14 cellular contexts compared by ENCODE assay signal in the genomic region with DNA sequence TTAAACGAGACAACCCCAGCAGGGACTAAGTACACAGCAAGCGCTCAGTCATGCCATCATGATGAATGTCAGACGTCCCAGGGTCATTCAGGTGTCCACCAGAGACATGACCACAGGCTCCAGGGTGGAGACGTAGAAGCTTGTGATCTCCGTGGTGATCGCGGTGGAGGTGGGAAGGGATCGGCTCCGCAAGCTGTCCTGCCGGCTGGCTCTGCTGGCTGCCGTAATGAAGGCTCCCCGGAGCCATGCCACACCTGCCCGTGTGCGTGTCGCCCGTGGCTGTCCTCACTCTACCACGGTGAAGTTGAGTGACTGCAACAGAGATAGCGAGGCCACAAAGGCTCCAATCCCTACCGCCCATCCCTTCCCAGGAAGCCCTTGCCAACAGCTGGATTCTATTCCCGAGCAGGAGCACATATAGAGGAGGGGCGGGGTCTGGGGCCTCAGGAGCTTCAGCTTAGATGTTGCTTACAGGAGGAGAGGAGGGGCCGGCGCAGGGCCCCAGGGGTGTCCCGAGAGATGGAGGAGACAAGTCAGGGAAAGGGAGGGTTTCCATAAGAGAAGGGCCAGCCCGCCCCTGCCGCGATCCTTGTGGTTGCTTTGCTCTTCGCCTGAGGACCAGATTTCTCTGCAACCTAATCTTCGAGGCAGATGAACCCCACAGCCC.
DNase-seq lines count a peak whose midpoint lies in the region; ATAC-seq and TF ChIP-seq lines count a peak whose summit lies in the region.
"Had no signal": no experiment of that assay in that cellular context is flagged by ENCODE, and none has a peak within 500 bp of the region (broad histone marks: within the 10 kb centered on the region; RNA-seq: fewer than 3 reads in every experiment).

No MANE protein-coding gene starts in this region.

- peak; percentile 71 for DNase-seq in cardiac septum (ENCODE audit: low spot score)
- no peak for DNase-seq in heart left ventricle
- DNase-seq in endodermal cell: peak; percentile 45
- peak; percentile 57 for DNase-seq in osteocyte (ENCODE audit: extremely low spot score, unreplicated experiment)
- no peak for DNase-seq in hepatic stellate cell (ENCODE audit: low spot score)
- DNase-seq in glomerular visceral epithelial cell (ENCODE audit: extremely low spot score): no peak
- DNase-seq in GM03348 (ENCODE audit: low spot score): no peak
- no peak for DNase-seq in GM13976 (ENCODE audit: low spot score)
- DNase-seq: 8988T; ACHN; CD4-positive, CD25-positive, alpha-beta regulatory T cell; DMS 273 treated with DMSO at 0.1 percent for 48 hours; IMR-90 had no signal

- WGBS in heart left ventricle, 4 donors: 72 to 79% (median 76%) methylated on average over 23 to 29 of the region's 29 CpGs
- WGBS in endodermal cell (ENCODE audit: insufficient coverage in 1 of 2, insufficient read length in 1 of 2), 2 experiments: 91 to 93% methylated on average over 23 to 29 of the region's 29 CpGs

- H3K27me3 ChIP-seq in heart left ventricle (peaks cover 0 to 44% (median 13%) of the 10 kb centered on the region in 9 donors), endodermal cell (ENCODE audit: control insufficient read depth, insufficient read depth, low read length, poor library complexity, severe bottlenecking) (no peaks in the 10 kb centered on the region)
- H3K27me3 ChIP-seq: BLaER1 treated with 17β-estradiol and CSF1 and Interleukin-3, amounts not matched to agents 10 nM and 100 nM had no signal

- intact Hi-C loops in cardiac septum (cut with DNase I): no loop called here
- intact Hi-C loops in heart left ventricle (cut with DNase I): no loop called here

- H3K36me3 ChIP-seq in heart left ventricle: no peaks in the 10 kb centered on the region
- H3K36me3 ChIP-seq in endodermal cell (ENCODE audit: control insufficient read depth, insufficient read depth, low read length): no peaks in the 10 kb centered on the region
- H3K36me3 ChIP-seq: BLaER1 treated with 17β-estradiol and CSF1 and Interleukin-3, amounts not matched to agents 10 nM and 100 nM had no signal

- H3K36me3 Mint-ChIP-seq in endodermal cell (ENCODE audit: low read depth) (no peaks in the 10 kb centered on the region), osteocyte (ENCODE audit: unreplicated experiment) (no peaks in the 10 kb centered on the region)
- H3K36me3 Mint-ChIP-seq: CD4-positive, CD25-positive, alpha-beta regulatory T cell had no signal

- H3K4me3 Mint-ChIP-seq in endodermal cell (no peak overlapping the region), osteocyte (ENCODE audit: unreplicated experiment) (no peak overlapping the region)
- H3K4me3 Mint-ChIP-seq: CD4-positive, CD25-positive, alpha-beta regulatory T cell had no signal

- in situ Hi-C loops in GM13976 (cut with MboI; ENCODE audit: low sequenced_read_pairs, unreplicated experiment): no loop called here

- no peaks in the 10 kb centered on the region for H3K9me3 Mint-ChIP-seq in endodermal cell
- H3K9me3 Mint-ChIP-seq in osteocyte (ENCODE audit: unreplicated experiment): no peaks in the 10 kb centered on the region
- H3K9me3 Mint-ChIP-seq: CD4-positive, CD25-positive, alpha-beta regulatory T cell had no signal

- no peak for TF ChIP-seq POLR2A in heart left ventricle (IDR thresholded peaks at IDR 0.05)

- TF ChIP-seq CTCF in heart left ventricle (IDR thresholded peaks at IDR 0.05) (no peak), endodermal cell (conservative IDR thresholded peaks at IDR 0.05) (no peak), osteocyte (IDR thresholded peaks at IDR 0.05) (no peak), GM13976 (IDR thresholded peaks at IDR 0.05; ENCODE audit: borderline replicate concordance, control extremely low read depth, extremely low read depth, insufficient read depth, missing control alignments) (no peak)

- no peak overlapping the region for H3K27ac Mint-ChIP-seq in endodermal cell
- H3K27ac Mint-ChIP-seq in osteocyte (ENCODE audit: unreplicated experiment): no peak overlapping the region
- H3K27ac Mint-ChIP-seq: CD4-positive, CD25-positive, alpha-beta regulatory T cell had no signal

- H3K9ac ChIP-seq in endodermal cell (ENCODE audit: extremely low read depth, low read length, poor library complexity, severe bottlenecking): no peak overlapping the region
- H3K9ac ChIP-seq: BLaER1 treated with 17β-estradiol and CSF1 and Interleukin-3, amounts not matched to agents 10 nM and 100 nM had no signal

- peaks cover 2% of the 10 kb centered on the region for H3K27me3 Mint-ChIP-seq in endodermal cell (ENCODE audit: insufficient read depth)
- peaks cover 2% of the 10 kb centered on the region for H3K27me3 Mint-ChIP-seq in osteocyte (ENCODE audit: unreplicated experiment)

- no peaks in the 10 kb centered on the region for H3K4me1 Mint-ChIP-seq in endodermal cell
- no peaks in the 10 kb centered on the region for H3K4me1 Mint-ChIP-seq in osteocyte (ENCODE audit: unreplicated experiment)
- H3K4me1 Mint-ChIP-seq: CD4-positive, CD25-positive, alpha-beta regulatory T cell had no signal

- no peaks in the 10 kb centered on the region for H3K9me3 ChIP-seq in heart left ventricle
- no peaks in the 10 kb centered on the region for H3K9me3 ChIP-seq in endodermal cell (ENCODE audit: control insufficient read depth, low read length)
- H3K9me3 ChIP-seq: BLaER1 treated with 17β-estradiol and CSF1 and Interleukin-3, amounts not matched to agents 10 nM and 100 nM had no signal

- H3K4me1 ChIP-seq in heart left ventricle: no peaks in the 10 kb centered on the region
- H3K4me1 ChIP-seq in endodermal cell (ENCODE audit: control insufficient read depth, insufficient read depth, low read length): no peaks in the 10 kb centered on the region

- no peak for ATAC-seq in heart left ventricle

- H3K4me3 ChIP-seq in heart left ventricle (no peak overlapping the region), endodermal cell (ENCODE audit: low read length) (no peak overlapping the region)
- H3K4me3 ChIP-seq: BLaER1 treated with 17β-estradiol and CSF1 and Interleukin-3, amounts not matched to agents 10 nM and 100 nM had no signal

- H3K27ac ChIP-seq in heart left ventricle (no peak overlapping the region), endodermal cell (ENCODE audit: low read depth, low read length) (no peak overlapping the region)
- H3K27ac ChIP-seq: BLaER1 treated with 17β-estradiol and CSF1 and Interleukin-3, amounts not matched to agents 10 nM and 100 nM had no signal

Comparison
In these comparisons a context has a peak if more than half of its experiments do, and no peak if none do; other contexts are left out.
1. DNase-seq: peak in cardiac septum (single experiment), endodermal cell (single experiment) and osteocyte (single experiment); none in heart left ventricle (0 of 5), hepatic stellate cell (single experiment), glomerular visceral epithelial cell (single experiment), GM03348 (single experiment) and GM13976 (single experiment).